In the genomic region with DNA sequence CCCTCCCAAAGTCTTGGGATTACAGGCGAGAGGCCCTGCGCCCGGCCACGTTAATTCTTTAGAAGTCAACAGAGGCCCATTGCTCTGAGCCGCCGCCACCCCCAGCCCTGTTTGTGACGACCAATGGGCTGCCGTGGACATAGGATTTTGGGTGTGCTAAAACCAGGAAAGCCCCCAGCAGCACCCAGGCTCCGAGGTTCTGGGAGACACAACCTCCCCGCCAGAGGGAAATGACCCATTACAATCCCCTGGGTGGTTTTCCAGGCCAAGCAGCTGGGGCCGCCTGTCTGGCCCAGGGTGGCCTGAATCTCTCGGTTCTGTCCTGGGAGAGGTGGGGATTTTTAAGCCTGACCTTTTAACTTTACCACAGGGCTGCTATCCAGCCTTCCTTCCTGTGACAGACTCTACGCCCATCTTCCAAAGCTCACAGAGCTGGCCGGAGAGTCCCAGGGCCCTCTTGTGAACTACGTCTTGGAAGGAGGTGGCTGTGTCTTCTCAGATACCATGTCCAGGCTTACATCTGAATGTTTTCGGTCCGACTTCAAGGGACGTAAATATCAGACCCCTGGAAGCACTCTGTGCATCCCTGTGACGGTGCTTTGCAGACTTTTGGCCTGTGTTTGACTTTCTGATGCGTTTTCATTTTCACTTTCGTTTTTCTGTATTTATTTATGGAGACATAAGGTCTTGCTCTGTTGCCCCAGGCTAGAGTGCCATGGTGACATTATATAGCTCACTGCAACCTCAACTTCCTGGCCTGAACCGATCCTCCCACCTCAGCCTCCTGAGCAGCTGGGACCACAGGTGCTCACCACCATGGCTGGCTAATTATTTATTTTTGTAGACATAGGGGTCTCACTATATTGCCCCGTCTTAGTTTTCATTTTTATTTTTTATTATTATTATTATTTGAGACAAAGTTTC, we compare ENCODE assay signal across 9 cellular contexts. TPM values are rescaled to one million over a fixed set of nuclear protein-coding genes. Genes with fewer than 3 reads are reported as not detected.
A peak's percentile ranks its signal among the peaks of the same experiment; 100 is the strongest.
DNase-seq lines count a peak whose midpoint lies in the region; ATAC-seq lines count a peak whose summit lies in the region.
"Had no signal": no experiment of that assay in that cellular context is flagged by ENCODE, and none has a peak within 500 bp of the region (broad histone marks: within the 10 kb centered on the region; RNA-seq: fewer than 3 reads in every experiment).

No MANE protein-coding gene starts in this region.

- H3K18ac ChIP-seq in trophoblast cell (ENCODE audit: low read length): no peak overlapping the region

- peaks cover 28% of the 10 kb centered on the region for H3K36me3 Mint-ChIP-seq in activated T-cell treated with anti-CD3 and anti-CD28 coated beads, Interleukin-2, amount 50 U/mL, for 24 hours (ENCODE audit: low read depth)
- H3K36me3 Mint-ChIP-seq in activated CD8-positive, alpha-beta T cell treated with anti-CD3 and anti-CD28 coated beads, Interleukin-2, amount 10 ng/mL, durations not matched to agents 7 days and 5 days (ENCODE audit: low read depth): peaks cover 35% of the 10 kb centered on the region

- no peak overlapping the region for H3K4ac ChIP-seq in trophoblast cell (ENCODE audit: low read depth, low read length)

- H3K27ac Mint-ChIP-seq in activated T-cell treated with anti-CD3 and anti-CD28 coated beads, Interleukin-2, amount 50 U/mL, for 24 hours: peak overlapping the region; percentile 79
- peak overlapping the region; percentile 72 for H3K27ac Mint-ChIP-seq in activated CD8-positive, alpha-beta T cell treated with anti-CD3 and anti-CD28 coated beads, Interleukin-2, amount 10 ng/mL, durations not matched to agents 7 days and 5 days

- H3K27ac ChIP-seq in skeletal muscle tissue (ENCODE audit: low read depth, low read length) (peak overlapping the region; percentile 44), trophoblast cell (ENCODE audit: low read depth, low read length) (no peak overlapping the region)

- no peaks in the 10 kb centered on the region for H3K9me3 Mint-ChIP-seq in activated T-cell treated with anti-CD3 and anti-CD28 coated beads, Interleukin-2, amount 50 U/mL, for 24 hours
- H3K9me3 Mint-ChIP-seq in activated CD8-positive, alpha-beta T cell treated with anti-CD3 and anti-CD28 coated beads, Interleukin-2, amount 10 ng/mL, durations not matched to agents 7 days and 5 days (ENCODE audit: insufficient read depth): no peaks in the 10 kb centered on the region

- no CpG with 5 or more reads among the region's 23 CpGs for WGBS in trophoblast cell (ENCODE audit: extremely low coverage, insufficient coverage, insufficient read length)

- ATAC-seq in HG03060 (IDR thresholded peaks at IDR 0.05; ENCODE audit: low read depth, unreplicated experiment): peak; percentile 39
- peak; percentile 77 for ATAC-seq in activated CD8-positive, alpha-beta T cell treated with anti-CD3 and anti-CD28 coated beads, Interleukin-2, amount 10 ng/mL, durations not matched to agents 7 days and 5 days

- H4K8ac ChIP-seq in trophoblast cell (ENCODE audit: low read depth, low read length): no peak overlapping the region

- no peak overlapping the region for H2BK5ac ChIP-seq in trophoblast cell (ENCODE audit: low read depth, low read length, poor library complexity)

- POLR2A ChIA-PET in activated CD8-positive, alpha-beta T cell treated with anti-CD3 and anti-CD28 coated beads, Interleukin-2, amount 10 ng/mL, durations not matched to agents 7 days and 5 days (lab: Charles Lee): no interaction called here

- no peak overlapping the region for H4K91ac ChIP-seq in trophoblast cell (ENCODE audit: low read depth, low read length)

- H3K27me3 ChIP-seq in skeletal muscle tissue (ENCODE audit: control insufficient read depth in 3 of 3, insufficient read depth in 3 of 3, low read length in 3 of 3) (no peaks in the 10 kb centered on the region), trophoblast cell (ENCODE audit: insufficient read depth, low read length) (no peaks in the 10 kb centered on the region)

- H2BK12ac ChIP-seq in trophoblast cell (ENCODE audit: low read length): no peak overlapping the region

- H3K9ac ChIP-seq in skeletal muscle tissue (ENCODE audit: low read depth in 1 of 3, low read length in 3 of 3): peak overlapping the region in 1 of 3 donors; percentile 51
- H3K9ac ChIP-seq in trophoblast cell (ENCODE audit: low read length): no peak overlapping the region

- H2AK5ac ChIP-seq in trophoblast cell (ENCODE audit: low read length): no peak overlapping the region

- no peaks in the 10 kb centered on the region for H3K79me1 ChIP-seq in trophoblast cell (ENCODE audit: low read length)

- H3K4me1 ChIP-seq in skeletal muscle tissue (ENCODE audit: control insufficient read depth in 3 of 3, insufficient read depth in 3 of 3, low read length in 3 of 3) (no peaks in the 10 kb centered on the region), trophoblast cell (ENCODE audit: control insufficient read depth in 1 of 2, insufficient read depth in 2 of 2, low read length in 2 of 2) (no peaks in the 10 kb centered on the region)

- peak overlapping the region in 1 of 3 donors; percentile 56 for H3K4me3 ChIP-seq in skeletal muscle tissue (ENCODE audit: low read length in 3 of 3)
- no peak overlapping the region for H3K4me3 ChIP-seq in trophoblast cell (ENCODE audit: low read depth, low read length)

- H2BK120ac ChIP-seq in trophoblast cell (ENCODE audit: insufficient read depth, low read length, poor library complexity): no peak overlapping the region

- peaks cover 34% of the 10 kb centered on the region for H3K4me1 Mint-ChIP-seq in activated T-cell treated with anti-CD3 and anti-CD28 coated beads, Interleukin-2, amount 50 U/mL, for 24 hours (ENCODE audit: low read depth)
- H3K4me1 Mint-ChIP-seq in activated CD8-positive, alpha-beta T cell treated with anti-CD3 and anti-CD28 coated beads, Interleukin-2, amount 10 ng/mL, durations not matched to agents 7 days and 5 days (ENCODE audit: low read depth): peaks cover 43% of the 10 kb centered on the region

- no peaks in the 10 kb centered on the region for H3K27me3 Mint-ChIP-seq in activated T-cell treated with anti-CD3 and anti-CD28 coated beads, Interleukin-2, amount 50 U/mL, for 24 hours
- no peaks in the 10 kb centered on the region for H3K27me3 Mint-ChIP-seq in activated CD8-positive, alpha-beta T cell treated with anti-CD3 and anti-CD28 coated beads, Interleukin-2, amount 10 ng/mL, durations not matched to agents 7 days and 5 days (ENCODE audit: low read depth)

- no peak overlapping the region for H3K23ac ChIP-seq in trophoblast cell (ENCODE audit: low read length)

- H3K9me3 ChIP-seq in skeletal muscle tissue (ENCODE audit: control insufficient read depth in 3 of 3, low read length in 3 of 3) (no peaks in the 10 kb centered on the region), trophoblast cell (ENCODE audit: insufficient read depth, low read depth, low read length) (no peaks in the 10 kb centered on the region)

- H3K14ac ChIP-seq in trophoblast cell (ENCODE audit: low read length): no peak overlapping the region

- H4K12ac ChIP-seq in trophoblast cell (ENCODE audit: low read depth, low read length): no peak overlapping the region

- H3K36me3 ChIP-seq in skeletal muscle tissue (ENCODE audit: control insufficient read depth in 3 of 3, insufficient read depth in 3 of 3, low read length in 3 of 3) (no peaks in the 10 kb centered on the region), trophoblast cell (ENCODE audit: control insufficient read depth in 1 of 2, insufficient read depth in 2 of 2, low read length in 2 of 2) (no peaks in the 10 kb centered on the region)

- no peaks in the 10 kb centered on the region for H3K79me2 ChIP-seq in trophoblast cell (ENCODE audit: control insufficient read depth, insufficient read depth, low read length, poor library complexity)

- no peak overlapping the region for H2AFZ ChIP-seq in trophoblast cell (ENCODE audit: insufficient read depth, low read length, poor library complexity)

- no peak overlapping the region for H3K4me2 ChIP-seq in trophoblast cell (ENCODE audit: low read length)

- H3K4me3 Mint-ChIP-seq in activated T-cell treated with anti-CD3 and anti-CD28 coated beads, Interleukin-2, amount 50 U/mL, for 24 hours: peak overlapping the region; percentile 38
- H3K4me3 Mint-ChIP-seq in activated CD8-positive, alpha-beta T cell treated with anti-CD3 and anti-CD28 coated beads, Interleukin-2, amount 10 ng/mL, durations not matched to agents 7 days and 5 days: no peak overlapping the region

- CTCF ChIA-PET in activated CD8-positive, alpha-beta T cell treated with anti-CD3 and anti-CD28 coated beads, Interleukin-2, amount 10 ng/mL, durations not matched to agents 7 days and 5 days (lab: Charles Lee): no interaction called here

- DNase-seq in activated T-cell treated with anti-CD3 and anti-CD28 coated beads, Interleukin-2, amount 50 U/mL, for 24 hours: peak; percentile 42
- no peak for DNase-seq in activated T-cell treated with anti-CD3 and anti-CD28 coated beads for 4 hours
- DNase-seq in activated CD8-positive, alpha-beta T cell treated with anti-CD3 and anti-CD28 coated beads, Interleukin-2, amount 10 ng/mL, durations not matched to agents 7 days and 5 days: peak; percentile 63
- no peak for DNase-seq in trophoblast cell
- no peak for DNase-seq in DMS79 (lab: John Stamatoyannopoulos, UW)
- no peak for DNase-seq in nucleus accumbens (lab: John Stamatoyannopoulos, UW)

RNA-seq across cellular contexts. Expression of gene P2RY8, which starts 36.0 kb away (rescaled TPM):
- 10 to 100 TPM; 62.9 to 65.5 TPM for total RNA-seq in activated CD8-positive, alpha-beta T cell treated with anti-CD3 and anti-CD28 coated beads, Interleukin-2, amount 10 ng/mL, durations not matched to agents 7 days and 5 days
- total RNA-seq in skeletal muscle tissue: 0.52 TPM
- polyA plus RNA-seq in trophoblast cell (2013): not detected in 2 replicates
- polyA plus RNA-seq: BJ had no signal

RNA-seq across cellular contexts. Expression of gene ASMTL, which starts 48.3 kb away (rescaled TPM):
- total RNA-seq in activated CD8-positive, alpha-beta T cell treated with anti-CD3 and anti-CD28 coated beads, Interleukin-2, amount 10 ng/mL, durations not matched to agents 7 days and 5 days: 10 to 100 TPM; 45.3 to 45.9 TPM
- 13.6 TPM for total RNA-seq in skeletal muscle tissue
- polyA plus RNA-seq in trophoblast cell (2013): 25.0 and 26.2 TPM in 2 replicates

Comparison
In these comparisons a context has a peak if more than half of its experiments do, and no peak if none do; other contexts are left out.
1. DNase-seq: peak in activated T-cell treated with anti-CD3 and anti-CD28 coated beads, Interleukin-2, amount 50 U/mL, for 24 hours (single experiment) and activated CD8-positive, alpha-beta T cell treated with anti-CD3 and anti-CD28 coated beads, Interleukin-2, amount 10 ng/mL, durations not matched to agents 7 days and 5 days (single experiment); none in activated T-cell treated with anti-CD3 and anti-CD28 coated beads for 4 hours (single experiment), trophoblast cell (0 of 2), DMS79 (single experiment) and nucleus accumbens (0 of 56).
2. RNA of gene P2RY8, which starts 36.0 kb away (total RNA-seq): 62.9 to 65.5 TPM in activated CD8-positive, alpha-beta T cell treated with anti-CD3 and anti-CD28 coated beads, Interleukin-2, amount 10 ng/mL, durations not matched to agents 7 days and 5 days; 0.52 TPM in skeletal muscle tissue (single experiment); every median in the first group is over 10 times any median in the second.